Comparison of ENCODE assay signal across 9 cellular contexts in genomic region chr19:12788025-12788681, GRCh38. TPM values are rescaled to one million over a fixed set of nuclear protein-coding genes. Genes with fewer than 3 reads are reported as not detected.
DNase-seq lines count a peak whose midpoint lies in the region; ATAC-seq and TF ChIP-seq lines count a peak whose summit lies in the region.
"Had no signal": no experiment of that assay in that cellular context is flagged by ENCODE, and none has a peak within 500 bp of the region (broad histone marks: within the 10 kb centered on the region; RNA-seq: fewer than 3 reads in every experiment).

No MANE protein-coding gene starts in this region.

- intact Hi-C loops in PC-9 (cut with micrococcal nuclease; ENCODE audit: unreplicated experiment) (loop anchor here (5.0 to 10.0 kb wide), 2 partner anchors 374 to 1057 kb away; no protein-coding TSS in a partner anchor), prostate gland (cut with DNase I) (no loop called here)

- CTCF ChIA-PET in PC-9 (lab: Charles Lee), result interaction anchor here (1.0 kb wide), 1 partner anchor 28 kb away, joined by 3 read pairs; no protein-coding TSS in a partner anchor

- H2AFZ ChIP-seq in PC-9, result no peak overlapping the region

- no peaks in the 10 kb centered on the region for H3K36me3 ChIP-seq in ES-I3 (ENCODE audit: insufficient read depth, low read length)
- H3K36me3 ChIP-seq in PC-9 (ENCODE audit: low read depth), result no peaks in the 10 kb centered on the region; the same call in 1 of the 2 replicates
- H3K36me3 ChIP-seq in prostate gland, result no peaks in the 10 kb centered on the region

- H3K27me3 ChIP-seq in PC-9 (ENCODE audit: insufficient read depth, low read depth) (no peaks in the 10 kb centered on the region), prostate gland (replicated peaks; ENCODE audit: insufficient read depth) (no peaks in the 10 kb centered on the region)

- peaks cover 46% of the 10 kb centered on the region for H3K79me2 ChIP-seq in PC-9 (ENCODE audit: low read depth)

- H3K9me3 Mint-ChIP-seq in endothelial cell (ENCODE audit: unreplicated experiment), result no peaks in the 10 kb centered on the region

- H3K4me3 Mint-ChIP-seq in endothelial cell (ENCODE audit: unreplicated experiment), result no peak overlapping the region

- H3K4me1 ChIP-seq in ES-I3 (ENCODE audit: insufficient read depth, low read length) (peaks cover 19% of the 10 kb centered on the region), PC-9 (replicated peaks; ENCODE audit: insufficient read depth) (peaks cover 68% of the 10 kb centered on the region), prostate gland (replicated peaks) (peaks cover 62% of the 10 kb centered on the region)

- POLR2A ChIA-PET in PC-9 (lab: Charles Lee; ENCODE audit: unreplicated experiment), result interaction anchor here (0.6 to 1.8 kb wide), 3 partner anchors 9 to 51 kb away, joined by 4 to 18 read pairs (median 11); no protein-coding TSS in a partner anchor

- H3F3A ChIP-seq in PC-9 (ENCODE audit: insufficient read depth, low read depth), result peaks cover 81% of the 10 kb centered on the region

- H3K27ac Mint-ChIP-seq in endothelial cell (ENCODE audit: unreplicated experiment), result peak overlapping the region; percentile 63

- WGBS in prostate gland, result 62% methylated on average over 5 of the region's 5 CpGs

- H3K27ac ChIP-seq in PC-9 (peak overlapping the region; percentile 86), prostate gland (peak overlapping the region; percentile 100)

- TF ChIP-seq POLR2A in prostate gland (IDR thresholded peaks at IDR 0.05), result no peak

- H3K4me3 ChIP-seq in PC-9 (peak overlapping the region; percentile 73), prostate gland (peak overlapping the region in 1 of 2 donors; percentile 79)

- no peaks in the 10 kb centered on the region for H3K9me2 ChIP-seq in PC-9 (ENCODE audit: insufficient read depth)

- peak overlapping the region; percentile 91 for H3K4me2 ChIP-seq in PC-9

- peaks cover 24% of the 10 kb centered on the region for H3K4me1 Mint-ChIP-seq in endothelial cell (ENCODE audit: unreplicated experiment)

- ATAC-seq in GM21717 (IDR thresholded peaks at IDR 0.05; ENCODE audit: unreplicated experiment), result no peak

- 0 out of 2 replicates have a peak overlapping the region, but pooled peaks have one; percentile 12 for H3K9ac ChIP-seq in ES-I3 (ENCODE audit: low read depth, low read length)

- H3K9me3 ChIP-seq in ES-I3 (ENCODE audit: control insufficient read depth, insufficient read depth, low read length), result no peaks in the 10 kb centered on the region
- H3K9me3 ChIP-seq in PC-9 (ENCODE audit: insufficient read depth, low read depth), result no peaks in the 10 kb centered on the region
- no peaks in the 10 kb centered on the region for H3K9me3 ChIP-seq in prostate gland

- peaks cover 17% of the 10 kb centered on the region for H4K20me1 ChIP-seq in PC-9 (ENCODE audit: insufficient read depth)

- peak in 1 of 2 experiments; percentile 19 for DNase-seq in PC-9
- DNase-seq in endothelial cell (ENCODE audit: low spot score), result no peak
- DNase-seq in prostate gland (ENCODE audit: low spot score), result no peak
- DNase-seq in NCI-H2029 treated with DMSO at 0.1 percent for 48 hours (lab: John Stamatoyannopoulos, UW), result no peak
- no peak for DNase-seq in NCI-H510A (lab: John Stamatoyannopoulos, UW)
- no peak for DNase-seq in activated CD4-positive, alpha-beta T cell treated with anti-CD3 and anti-CD28 coated beads for 1 hour

- H3K36me3 Mint-ChIP-seq in endothelial cell (ENCODE audit: low read depth, unreplicated experiment), result no peaks in the 10 kb centered on the region

- no TSS peak for BruUV-seq in PC-9 (replicated peaks; lab: Mats Ljungman, UMichigan)

- peaks cover 21% of the 10 kb centered on the region for H3K27me3 Mint-ChIP-seq in endothelial cell (ENCODE audit: unreplicated experiment)

- no peak for TF ChIP-seq CTCF in PC-9 (conservative IDR thresholded peaks at IDR 0.05)
- TF ChIP-seq CTCF in endothelial cell (IDR thresholded peaks at IDR 0.05; ENCODE audit: unreplicated experiment), result no peak
- TF ChIP-seq CTCF in prostate gland (IDR thresholded peaks at IDR 0.05), result no peak

RNA-seq across cellular contexts. Expression of gene JUNB, which starts 3.1 kb away (rescaled TPM):
- total RNA-seq in PC-9 (2021) (70.7 and 87.0 TPM in 2 replicates), endothelial cell (ENCODE audit: unreplicated experiment) (20.6 TPM), prostate gland (100 to 1,000 TPM; 173 to 290 TPM)

RNA-seq across cellular contexts. Expression of gene HOOK2, which starts 12.8 kb away (rescaled TPM):
- total RNA-seq in PC-9 (2021), result 109 and 127 TPM in 2 replicates
- 30.3 TPM for total RNA-seq in endothelial cell (ENCODE audit: unreplicated experiment)
- total RNA-seq in prostate gland, result 100 to 1,000 TPM in 1 of 2 donors, 10 to 100 TPM in 1; 49.6 to 126 TPM

RNA-seq across cellular contexts. Expression of gene PRDX2, which starts 13.4 kb away (rescaled TPM):
- 268 and 271 TPM in 2 replicates for total RNA-seq in PC-9 (2021)
- total RNA-seq in endothelial cell (ENCODE audit: unreplicated experiment), result 215 TPM
- total RNA-seq in prostate gland, result 100 to 1,000 TPM; 256 to 548 TPM

RNA-seq across cellular contexts. Expression of gene THSD8, which starts 13.7 kb away (rescaled TPM):
- total RNA-seq in PC-9 (2021) (28.8 and 30.0 TPM in 2 replicates), endothelial cell (ENCODE audit: unreplicated experiment) (14.2 TPM), prostate gland (under 1 TPM in 1 of 2 donors, not detected in 1; 0.91 TPM)
- total RNA-seq: myocyte had no signal

RNA-seq across cellular contexts. Expression of gene RNASEH2A, which starts 18.2 kb away (rescaled TPM):
- total RNA-seq in PC-9 (2021) (38.6 and 60.4 TPM in 2 replicates), endothelial cell (ENCODE audit: unreplicated experiment) (26.9 TPM), prostate gland (10 to 100 TPM in 1 of 2 donors, 1 to 10 TPM in 1; 8.7 to 11.5 TPM)
